Comparison of ENCODE assay signal across 24 cellular contexts in genomic region chr10:5622186-5622585, GRCh38. TPM values are rescaled to one million over a fixed set of nuclear protein-coding genes. Genes with fewer than 3 reads are reported as not detected.
DNase-seq lines count a peak whose midpoint lies in the region; ATAC-seq, FAIRE-seq and TF ChIP-seq lines count a peak whose summit lies in the region.
"Had no signal": no experiment of that assay in that cellular context is flagged by ENCODE, and none has a peak within 500 bp of the region (broad histone marks: within the 10 kb centered on the region; RNA-seq: fewer than 3 reads in every experiment).

No MANE protein-coding gene starts in this region.

- H3K27ac ChIP-seq in IMR-90 (ENCODE audit: insufficient read depth, low read length) (no peak overlapping the region), ascending aorta (peak overlapping the region; percentile 52 to 65), HepG2 (ENCODE audit: extremely low read length, insufficient read depth, low read length) (no peak overlapping the region), spleen (no peak overlapping the region)
- H3K27ac ChIP-seq: SK-N-MC had no signal

- H3K9me3 ChIP-seq in IMR-90 (ENCODE audit: control insufficient read depth, insufficient read depth, low read length) (no peaks in the 10 kb centered on the region), ascending aorta (no peaks in the 10 kb centered on the region), HepG2 (ENCODE audit: low read length) (no peaks in the 10 kb centered on the region), spleen (no peaks in the 10 kb centered on the region), mucosa of descending colon (no peaks in the 10 kb centered on the region)
- H3K9me3 ChIP-seq: BE2C had no signal

- no peak overlapping the region for H2AK9ac ChIP-seq in IMR-90 (replicated peaks; ENCODE audit: low read depth, low read length, poor library complexity)

- H2BK5ac ChIP-seq in IMR-90 (ENCODE audit: low read depth, low read length, poor library complexity, severe bottlenecking) = no peak overlapping the region

- H3K9me1 ChIP-seq in IMR-90 (ENCODE audit: insufficient read depth, low read length) = 0 out of 2 replicates have a peak, but pooled peaks cover 3% of the 10 kb centered on the region

- no peak for ATAC-seq in IMR-90 (ENCODE audit: low read depth)
- no peak for ATAC-seq in HepG2
- ATAC-seq in mucosa of descending colon = no peak
- ATAC-seq in T-cell (replicated peaks in 1 of 4) = no peak

- no peak overlapping the region for H3K4me3 Mint-ChIP-seq in T-cell
- H3K4me3 Mint-ChIP-seq: CD4-positive, alpha-beta T cell had no signal

- no peaks in the 10 kb centered on the region for H3K27me3 ChIP-seq in IMR-90 (ENCODE audit: control insufficient read depth, insufficient read depth, low read length)
- no peaks in the 10 kb centered on the region for H3K27me3 ChIP-seq in ascending aorta
- no peaks in the 10 kb centered on the region for H3K27me3 ChIP-seq in HepG2 (ENCODE audit: control insufficient read depth in 1 of 2, insufficient read depth in 2 of 2, low read length in 2 of 2)
- H3K27me3 ChIP-seq in spleen (replicated peaks in 1 of 7) = no peaks in the 10 kb centered on the region
- H3K27me3 ChIP-seq: BE2C had no signal

- H4K20me1 ChIP-seq in IMR-90 (ENCODE audit: insufficient read depth, low read length) (no peaks in the 10 kb centered on the region), HepG2 (ENCODE audit: insufficient read depth, low read length) (no peaks in the 10 kb centered on the region)

- H3K36me3 ChIP-seq in IMR-90 (ENCODE audit: control insufficient read depth, insufficient read depth, low read length) (no peaks in the 10 kb centered on the region), ascending aorta (no peaks in the 10 kb centered on the region), HepG2 (replicated peaks in 1 of 2; ENCODE audit: control insufficient read depth in 1 of 2, insufficient read depth in 2 of 2, low read length in 2 of 2) (no peaks in the 10 kb centered on the region), spleen (no peaks in the 10 kb centered on the region), mucosa of descending colon (ENCODE audit: low read depth) (no peaks in the 10 kb centered on the region)
- H3K36me3 ChIP-seq: BE2C had no signal

- dilution Hi-C loops in IMR-90 (cut with HindIII; ENCODE audit: low sequenced_read_pairs, unreplicated experiment) = no loop called here

- no peaks in the 10 kb centered on the region for H3K36me3 Mint-ChIP-seq in T-cell

- in situ Hi-C loops in IMR-90 (cut with MboI; ENCODE audit: low sequenced_read_pairs) = loop anchor here (5.0 to 25.0 kb wide), 2 partner anchors 180 to 785 kb away; partner anchors contain the start of gene AKR1E2
- in situ Hi-C loops in HepG2 (cut with HindIII; ENCODE audit: extremely low pct_ligation_motif_present, low pct_unique_long_range_greater_than_20kb) = loop anchor here (5.0 to 25.0 kb wide), 2 partner anchors 180 to 810 kb away; no protein-coding TSS in a partner anchor

- H2BK15ac ChIP-seq in IMR-90 (ENCODE audit: low read depth, low read length) = no peak overlapping the region

- BruUV-seq in IMR-90 (replicated peaks; lab: Mats Ljungman, UMichigan) = no TSS peak
- no TSS peak for BruUV-seq in HepG2 (replicated peaks; lab: Mats Ljungman, UMichigan)

- CTCF ChIA-PET in IMR-90 (lab: Yijun Ruan, JAX) = interaction anchor here (0.5 to 2.9 kb wide), 11 partner anchors 7 to 265 kb away, joined by 3 to 48 read pairs (median 5); no protein-coding TSS in a partner anchor
- CTCF ChIA-PET in HepG2 (lab: Yijun Ruan, JAX; ENCODE audit: low intra/inter-chr PET ratio, low total read pairs) = interaction anchor here (2.5 kb wide), 1 partner anchor 180 kb away, joined by 31 read pairs; no protein-coding TSS in a partner anchor
- CTCF ChIA-PET in T-cell (lab: Charles Lee) = interaction anchor here (0.6 to 3.5 kb wide), 14 partner anchors 9 to 808 kb away, joined by 3 to 77 read pairs (median 6); no protein-coding TSS in a partner anchor

- H2AK5ac ChIP-seq in IMR-90 (ENCODE audit: low read depth, low read length) = peak overlapping the region; percentile 62

- DNase-seq in IMR-90 (no peak), ascending aorta (ENCODE audit: low spot score in 2 of 2) (no peak), HepG2 (ENCODE audit: low spot score) (no peak), spleen (peak; percentile 35), mucosa of descending colon (no peak), T-cell (no peak), amniotic stem cell (lab: John Stamatoyannopoulos, UW) (no peak)
- DNase-seq: BE2C; CD4-positive, alpha-beta T cell; COR-L47; DMS79; GOT3; KG1; NCI-H1105; NCI-H146; NCI-H2029 treated with DMSO at 0.1 percent for 48 hours; NCI-H2171; NCI-H345; NCI-H524; NCI-H82; SHP77 treated with DMSO at 0.1 percent for 48 hours had no signal

- H3K9ac ChIP-seq in IMR-90 (ENCODE audit: low read depth, low read length) (no peak overlapping the region), HepG2 (ENCODE audit: insufficient read depth, low read depth, low read length) (no peak overlapping the region)

- no peak for TF ChIP-seq CTCF in IMR-90 (conservative IDR thresholded peaks at IDR 0.05; ENCODE audit: low read depth, low read length)
- TF ChIP-seq CTCF in ascending aorta (IDR thresholded peaks at IDR 0.05) = no peak
- no peak for TF ChIP-seq CTCF in HepG2 (CRISPR knock-in tag; IDR thresholded peaks at IDR 0.05)
- TF ChIP-seq CTCF in spleen (IDR thresholded peaks at IDR 0.05 in 8 of 11, conservative IDR thresholded peaks at IDR 0.05 in 3 of 11) = no peak
- no peak for TF ChIP-seq CTCF in mucosa of descending colon (IDR thresholded peaks at IDR 0.05)

- H3K79me2 ChIP-seq in HepG2 (ENCODE audit: insufficient read depth, low read length) = no peaks in the 10 kb centered on the region

- no peaks in the 10 kb centered on the region for H3K79me1 ChIP-seq in IMR-90 (ENCODE audit: low read depth in 1 of 2, low read length in 2 of 2)

- no peak overlapping the region for H3K23ac ChIP-seq in IMR-90 (ENCODE audit: low read depth, low read length)

- no peak overlapping the region for H3K18ac ChIP-seq in IMR-90 (ENCODE audit: low read depth, low read length)

- H3K27ac Mint-ChIP-seq in T-cell = no peak overlapping the region
- H3K27ac Mint-ChIP-seq: CD4-positive, alpha-beta T cell had no signal

- H4K8ac ChIP-seq in IMR-90 (ENCODE audit: low read depth in 2 of 2, low read length in 2 of 2) = no peak overlapping the region

- H3K4me1 Mint-ChIP-seq in T-cell = peaks cover 0 to 5% (median 0%) of the 10 kb centered on the region in 3 donors

- peak overlapping the region; percentile 39 for H3K4ac ChIP-seq in IMR-90 (ENCODE audit: low read depth, low read length)

- POLR2A ChIA-PET in IMR-90 (lab: Charles Lee; ENCODE audit: unreplicated experiment) (no interaction called here), HepG2 (lab: Yijun Ruan, JAX) (interaction anchor here (1.2 to 2.5 kb wide), 3 partner anchors 74 to 175 kb away, joined by 5 to 37 read pairs (median 19); no protein-coding TSS in a partner anchor), T-cell (lab: Charles Lee) (interaction anchor here (0.8 to 1.5 kb wide), 2 partner anchors 179 to 180 kb away, joined by 3 to 5 read pairs; no protein-coding TSS in a partner anchor)

- WGBS in IMR-90 (ENCODE audit: extremely low coverage in 2 of 2, insufficient read length in 1 of 2), 2 experiments = 100% methylated on average over 2 of the region's 3 CpGs; no CpG with 5 or more reads in 1 of the 2 experiments
- WGBS in HepG2 (ENCODE audit: low lambda C conversion rate) = 100% methylated on average over 2 of the region's 3 CpGs
- WGBS in spleen, 5 donors = 78 to 100% (median 94%) methylated on average over 3 of the region's 3 CpGs

- no peak overlapping the region for H3K14ac ChIP-seq in IMR-90 (replicated peaks; ENCODE audit: low read depth, low read length)

- no peak overlapping the region for H4K5ac ChIP-seq in IMR-90 (ENCODE audit: low read depth, low read length)

- H3K9me3 Mint-ChIP-seq in T-cell = no peaks in the 10 kb centered on the region
- H3K9me3 Mint-ChIP-seq: CD4-positive, alpha-beta T cell had no signal

- TF ChIP-seq EP300 in HepG2 (IDR thresholded peaks at IDR 0.05; ENCODE audit: low read depth in 2 of 2, low read length in 2 of 2) (no peak), HepG2 (CRISPR knock-in tag; IDR thresholded peaks at IDR 0.05; ENCODE audit: borderline replicate concordance) (no peak)

- H2BK20ac ChIP-seq in IMR-90 (ENCODE audit: low read depth, low read length) = 0 out of 2 replicates have a peak overlapping the region, but pooled peaks have one; percentile 32

- intact Hi-C loops in IMR-90 (cut with micrococcal nuclease) = loop anchor here (5.0 to 10.0 kb wide), 4 partner anchors 75 to 805 kb away; no protein-coding TSS in a partner anchor
- intact Hi-C loops in ascending aorta (cut with DNase I) = loop anchor here (2.0 to 10.0 kb wide), 2 partner anchors 175 to 807 kb away; no protein-coding TSS in a partner anchor
- intact Hi-C loops in HepG2 (cut with micrococcal nuclease; ENCODE audit: unreplicated experiment) = loop anchor here (2.0 to 5.0 kb wide), 2 partner anchors 35 to 73 kb away; no protein-coding TSS in a partner anchor
- intact Hi-C loops in spleen (cut with DNase I; ENCODE audit: low total_unique reads) = loop anchor here (2.0 kb wide), 1 partner anchor 179 kb away; no protein-coding TSS in a partner anchor
- intact Hi-C loops in mucosa of descending colon (cut with DNase I, micrococcal nuclease) = loop anchor here (5.0 kb wide), 1 partner anchor 180 kb away; no protein-coding TSS in a partner anchor

- peaks cover 0 to 2% of the 10 kb centered on the region in 2 donors for H3K27me3 Mint-ChIP-seq in T-cell
- H3K27me3 Mint-ChIP-seq: CD4-positive, alpha-beta T cell had no signal

- TF ChIP-seq POLR2A in IMR-90 (IDR thresholded peaks at IDR 0.05; ENCODE audit: low read depth, low read length) (no peak), HepG2 (IDR thresholded peaks at IDR 0.05; ENCODE audit: insufficient read depth in 1 of 2, low read depth in 2 of 2, low read length in 2 of 2) (no peak), spleen (IDR thresholded peaks at IDR 0.05) (no peak)

- H3K4me3 ChIP-seq in IMR-90 (ENCODE audit: insufficient read depth, low read depth, low read length) (no peak overlapping the region), ascending aorta (no peak overlapping the region), HepG2 (replicated peaks in 1 of 3; ENCODE audit: insufficient read depth in 1 of 3, low read depth in 2 of 3, low read length in 3 of 3) (no peak overlapping the region), spleen (no peak overlapping the region), mucosa of descending colon (no peak overlapping the region)
- H3K4me3 ChIP-seq: SK-N-MC had no signal

- H2AFZ ChIP-seq in IMR-90 (replicated peaks; ENCODE audit: low read length, poor library complexity) = peak overlapping the region; percentile 69
- H2AFZ ChIP-seq in HepG2 (ENCODE audit: low read length) = no peak overlapping the region

- peaks cover 2% of the 10 kb centered on the region for H3K4me1 ChIP-seq in IMR-90 (ENCODE audit: control insufficient read depth, insufficient read depth, low read length)
- peaks cover 20 to 52% of the 10 kb centered on the region in 2 donors for H3K4me1 ChIP-seq in ascending aorta
- peaks cover 53% of the 10 kb centered on the region for H3K4me1 ChIP-seq in HepG2 (ENCODE audit: insufficient read depth, low read length)
- peaks cover 0 to 10% (median 6%) of the 10 kb centered on the region in 6 donors for H3K4me1 ChIP-seq in spleen
- H3K4me1 ChIP-seq in mucosa of descending colon (ENCODE audit: low read depth) = peaks cover 11% of the 10 kb centered on the region
- H3K4me1 ChIP-seq: BE2C had no signal

- peak overlapping the region; percentile 50; the same call in 1 of the 2 replicates for H2BK120ac ChIP-seq in IMR-90 (ENCODE audit: low read depth, low read length)

- TF ChIP-seq RAD21 in IMR-90 (IDR thresholded peaks at IDR 0.05; ENCODE audit: low read length) (no peak), HepG2 (CRISPR knock-in tag; IDR thresholded peaks at IDR 0.05) (no peak)

- no peak for FAIRE-seq in HepG2 (lab: Jason Lieb, UNC)
- FAIRE-seq: A204.1, GM19239 had no signal

- no peak overlapping the region for H3K56ac ChIP-seq in IMR-90 (ENCODE audit: extremely low read depth, insufficient read depth, low read length)

- H4K91ac ChIP-seq in IMR-90 (ENCODE audit: insufficient read depth, low read depth, low read length) = no peak overlapping the region

- H3K4me2 ChIP-seq in IMR-90 (ENCODE audit: low read depth, low read length) (no peak overlapping the region), HepG2 (ENCODE audit: low read depth, low read length) (no peak overlapping the region)

RNA-seq across cellular contexts. Expression of gene ASB13, which starts 44.2 kb away (rescaled TPM):
- total RNA-seq in IMR-90 (2012; rRNA removed) (6.3 and 6.4 TPM in 2 replicates), ascending aorta (15.3 TPM), HepG2 (2016; rRNA removed; fragmentation: Illumina TruSeq; extraction: Trizol) (15.4 and 17.5 TPM in 2 replicates), spleen (10 to 100 TPM; 17.0 to 29.6 (median 21.6) TPM), mucosa of descending colon (10 to 100 TPM; 34.6 to 76.1 (median 50.5) TPM), T-cell (10 to 100 TPM in 4 of 5 donors, 1 to 10 TPM in 1; 9.4 to 22.8 (median 14.1) TPM)
- polyA plus RNA-seq in IMR-90 (2012; rRNA removed) (3.9 and 4.6 TPM in 2 replicates), HepG2 (2011; rRNA removed) (9.3 and 12.7 TPM in 2 replicates), spleen (10 to 100 TPM; 17.7 to 25.4 (median 25.1) TPM)
- polyA plus RNA-seq in IMR-90 (2012; cell fraction: cytosol; rRNA removed) = 3.7 and 5.1 TPM in 2 replicates
- polyA plus RNA-seq in IMR-90 (2012; cell fraction: nucleus; rRNA removed; ENCODE audit: low replicate concordance) = 3.2 and 5.1 TPM in 2 replicates
- 3.3 and 4.7 TPM in 2 replicates for total RNA-seq in HepG2 (2016; cell fraction: cytosol; rRNA removed; fragmentation: Illumina TruSeq; extraction: Trizol; ENCODE audit: low read depth)
- 15.6 and 18.5 TPM in 2 replicates for total RNA-seq in HepG2 (2016; cell fraction: insoluble cytoplasmic fraction; rRNA removed; fragmentation: Illumina TruSeq; extraction: Trizol)
- total RNA-seq in HepG2 (2016; cell fraction: membrane; rRNA removed; fragmentation: Illumina TruSeq; extraction: Trizol) = 14.1 and 16.1 TPM in 2 replicates
- total RNA-seq in HepG2 (2016; cell fraction: nucleus; rRNA removed; fragmentation: Illumina TruSeq; extraction: Trizol) = 7.1 and 7.5 TPM in 2 replicates
- polyA plus RNA-seq in HepG2 (2011; cell fraction: cytosol; rRNA removed) = 12.4 and 12.5 TPM in 2 replicates
- 7.4 and 9.5 TPM in 2 replicates for polyA plus RNA-seq in HepG2 (2011; cell fraction: nucleus; rRNA removed)
- polyA plus RNA-seq in HepG2 (2012) = 12.8 and 15.5 TPM in 2 replicates
- polyA plus RNA-seq in HepG2 (2016; cell fraction: cytosol; fragmentation: Illumina TruSeq; extraction: Trizol; ENCODE audit: low read depth) = 4.6 and 4.7 TPM in 2 replicates
- 12.6 and 16.4 TPM in 2 replicates for polyA plus RNA-seq in HepG2 (2016; cell fraction: insoluble cytoplasmic fraction; fragmentation: Illumina TruSeq; extraction: Trizol; ENCODE audit: low read depth)
- 10.4 and 12.4 TPM in 2 replicates for polyA plus RNA-seq in HepG2 (2016; cell fraction: membrane; fragmentation: Illumina TruSeq; extraction: Trizol; ENCODE audit: low read depth)
- polyA plus RNA-seq in HepG2 (2016; cell fraction: nucleus; fragmentation: Illumina TruSeq; extraction: Trizol; ENCODE audit: insufficient read depth, low read depth) = 12.4 and 14.5 TPM in 2 replicates
- polyA minus RNA-seq in HepG2 (2011; rRNA and poly(A)+ RNA removed; ENCODE audit: low replicate concordance) = 31.7 and 36.4 TPM in 2 replicates
- 10.6 and 14.5 TPM in 2 replicates for polyA minus RNA-seq in HepG2 (2011; cell fraction: cytosol; rRNA and poly(A)+ RNA removed)
- 5.5 and 7.7 TPM in 2 replicates for polyA minus RNA-seq in HepG2 (2011; cell fraction: nucleus; rRNA and poly(A)+ RNA removed)

Comparison
In these comparisons a context has a peak if more than half of its experiments do, and no peak if none do; other contexts are left out.
1. H3K27ac ChIP-seq: peak in ascending aorta (2 of 2); none in IMR-90 (single experiment), HepG2 (single experiment) and spleen (0 of 8).